ENCODE assay signal across 13 cellular contexts in genomic region chr1:231334952-231335351, GRCh38. TPM values are rescaled to one million over a fixed set of nuclear protein-coding genes. Genes with fewer than 3 reads are reported as not detected.
DNase-seq lines count a peak whose midpoint lies in the region; ATAC-seq, FAIRE-seq and TF ChIP-seq lines count a peak whose summit lies in the region.
"Had no signal": no experiment of that assay in that cellular context is flagged by ENCODE, and none has a peak within 500 bp of the region (broad histone marks: within the 10 kb centered on the region; RNA-seq: fewer than 3 reads in every experiment).

No MANE protein-coding gene starts in this region.

- H3K9me3 ChIP-seq in BE2C (no peaks in the 10 kb centered on the region), Karpas-422 (ENCODE audit: low read length) (no peaks in the 10 kb centered on the region)

- peak overlapping the region; percentile 96 for H3K4me2 ChIP-seq in Karpas-422 (ENCODE audit: low read depth, low read length, poor library complexity, severe bottlenecking)

- FAIRE-seq in frontal cortex (lab: Jason Lieb, UNC): no peak
- FAIRE-seq: endometrium, urothelium cell line had no signal

- H3K9me3 Mint-ChIP-seq in nephron: no peaks in the 10 kb centered on the region

- H4K20me1 ChIP-seq in Karpas-422 (ENCODE audit: insufficient read depth, low read depth, low read length): peaks cover 37% of the 10 kb centered on the region

- H3K4me3 ChIP-seq in BE2C (ENCODE audit: low read depth, low read length): peak overlapping the region; percentile 91
- H3K4me3 ChIP-seq in Karpas-422 (ENCODE audit: low read length): peak overlapping the region; percentile 40
- peak overlapping the region; percentile 92 for H3K4me3 ChIP-seq in coronary artery

- no peak overlapping the region for H3K9ac ChIP-seq in Karpas-422 (ENCODE audit: low read length)

- H3K36me3 Mint-ChIP-seq in nephron (ENCODE audit: low read depth): peaks cover 14% of the 10 kb centered on the region

- H3K27me3 ChIP-seq in BE2C (no peaks in the 10 kb centered on the region), Karpas-422 (ENCODE audit: low read length) (no peaks in the 10 kb centered on the region)

- peaks cover 71% of the 10 kb centered on the region for H3K79me2 ChIP-seq in Karpas-422 (ENCODE audit: low read length)

- ATAC-seq in HG03045 (IDR thresholded peaks at IDR 0.05; ENCODE audit: unreplicated experiment): no peak

- H3K36me3 ChIP-seq in BE2C (no peaks in the 10 kb centered on the region), Karpas-422 (ENCODE audit: insufficient read depth, low read length) (peaks cover 14% of the 10 kb centered on the region; the same call in 1 of the 2 replicates)

- peak overlapping the region; percentile 67 to 73 (median 67) for H3K4me3 Mint-ChIP-seq in nephron

- no peaks in the 10 kb centered on the region for H3K4me1 ChIP-seq in BE2C
- H3K4me1 ChIP-seq in Karpas-422 (ENCODE audit: low read length): peaks cover 51% of the 10 kb centered on the region

- peaks cover 57% of the 10 kb centered on the region for H3K4me1 Mint-ChIP-seq in nephron

- no peak overlapping the region for H3K27ac Mint-ChIP-seq in nephron

- no peak overlapping the region for H2AFZ ChIP-seq in Karpas-422 (ENCODE audit: low read length)

- H3K27ac ChIP-seq in Karpas-422 (ENCODE audit: low read length): no peak overlapping the region
- H3K27ac ChIP-seq in coronary artery: no peak overlapping the region

- peaks cover 3% of the 10 kb centered on the region for H3K27me3 Mint-ChIP-seq in nephron (ENCODE audit: low read depth)

- no peak for TF ChIP-seq CTCF in BE2C (IDR thresholded peaks at IDR 0.05; ENCODE audit: low read depth, low read length)
- TF ChIP-seq CTCF in coronary artery (IDR thresholded peaks at IDR 0.05): no peak
- no peak for TF ChIP-seq CTCF in nephron (IDR thresholded peaks at IDR 0.05; ENCODE audit: unreplicated experiment in 3 of 3)

- H3K9me2 ChIP-seq in Karpas-422 (replicated peaks; ENCODE audit: insufficient read depth, low read length): no peaks in the 10 kb centered on the region

- DNase-seq in BE2C (no peak), Karpas-422 (no peak), coronary artery (ENCODE audit: low spot score) (no peak), cerebellar nuclear complex (lab: John Stamatoyannopoulos, UW) (no peak), frontal cortex (ENCODE audit: low spot score in 2 of 2) (no peak), AML-193 (lab: John Stamatoyannopoulos, UW) (no peak)
- DNase-seq: GF-D8, NCI-H1105 treated with DMSO at 0.1 percent for 48 hours, T1000 had no signal

RNA-seq across cellular contexts. Expression of gene EXOC8, which starts 2.7 kb away (rescaled TPM):
- polyA plus RNA-seq in BE2C (2012; ENCODE audit: insufficient read depth, insufficient read length, low read depth): 7.5 TPM
- 12.1 and 12.6 TPM in 2 replicates for total RNA-seq in Karpas-422 (2014; rRNA removed; shearing (Covaris generic); ENCODE audit: low replicate concordance)
- total RNA-seq in frontal cortex: 48.9 TPM

RNA-seq across cellular contexts. Expression of gene SPRTN, which starts 3.1 kb away (rescaled TPM):
- 25.9 TPM for polyA plus RNA-seq in BE2C (2012; ENCODE audit: insufficient read depth, insufficient read length, low read depth)
- total RNA-seq in Karpas-422 (2014; rRNA removed; shearing (Covaris generic); ENCODE audit: low replicate concordance): 17.4 and 18.9 TPM in 2 replicates
- total RNA-seq in frontal cortex: 14.3 TPM

Comparison
In these comparisons a context has a peak if more than half of its experiments do, and no peak if none do; other contexts are left out.
1. H3K4me3 ChIP-seq: peak in every context shown above with its lines; median percentile 92 in coronary artery; 91 in BE2C; 40 in Karpas-422.